8 cellular contexts compared by ENCODE assay signal in the genomic region with DNA sequence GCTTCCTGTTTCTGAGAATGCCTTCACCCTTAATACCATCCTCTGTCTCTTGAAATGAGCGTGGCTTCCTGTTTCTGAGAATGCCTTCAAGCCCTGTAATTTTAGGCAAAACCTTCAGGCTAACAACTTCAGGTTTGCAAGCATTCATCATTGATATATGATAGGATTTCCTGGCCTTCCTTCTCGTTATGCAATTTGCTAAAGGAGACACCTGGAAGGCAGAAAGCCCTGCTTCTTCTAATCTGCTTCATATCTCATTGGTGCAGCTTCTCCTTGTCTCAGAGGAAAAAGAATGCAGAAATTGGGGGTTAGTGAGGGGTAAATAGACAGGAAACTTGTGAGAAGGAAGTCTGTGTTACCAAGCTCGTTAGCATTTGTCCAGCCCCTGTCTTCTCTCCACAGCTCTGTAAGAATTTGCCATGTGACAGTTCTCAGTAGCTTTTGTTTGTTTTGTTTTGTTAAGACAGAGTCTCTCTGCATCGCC. TPM values are rescaled to one million over a fixed set of nuclear protein-coding genes. Genes with fewer than 3 reads are reported as not detected.
DNase-seq lines count a peak whose midpoint lies in the region; ATAC-seq and TF ChIP-seq lines count a peak whose summit lies in the region.

No MANE protein-coding gene starts in this region.

- H3K4me1 Mint-ChIP-seq in effector memory CD8-positive, alpha-beta T cell (ENCODE audit: low read depth in 2 of 2): peaks cover 66 to 72% of the 10 kb centered on the region in 2 donors

- peak; percentile 73 for DNase-seq in NOMO-1 treated with DMSO at 0.1 percent for 48 hours (lab: John Stamatoyannopoulos, UW; ENCODE audit: unreplicated experiment)
- DNase-seq in effector memory CD8-positive, alpha-beta T cell: peak in 1 of 3 experiments; percentile 36
- no peak for DNase-seq in sigmoid colon
- no peak for DNase-seq in SW480 (ENCODE audit: low spot score)
- no peak for DNase-seq in posterior vena cava (ENCODE audit: low spot score)
- no peak for DNase-seq in activated CD4-positive, alpha-beta T cell treated with anti-CD3 and anti-CD28 coated beads, Interleukin-2, amount 50 U/mL, for 1 hour

- H3K4me1 ChIP-seq in sigmoid colon: peaks cover under 1 to 100% (median 91%) of the 10 kb centered on the region in 4 donors

- intact Hi-C loops in sigmoid colon (cut with DNase I) (no loop called here), posterior vena cava (cut with DNase I) (no loop called here)

- H3K27ac Mint-ChIP-seq in effector memory CD8-positive, alpha-beta T cell: peak overlapping the region; percentile 96 to 99

- no peaks in the 10 kb centered on the region for H3K36me3 ChIP-seq in sigmoid colon

- WGBS in sigmoid colon, 2 donors: 26 to 59% methylated on average over 4 of the region's 4 CpGs

- H3K27me3 ChIP-seq in sigmoid colon: no peaks in the 10 kb centered on the region

- no peak overlapping the region for H3K4me3 ChIP-seq in sigmoid colon

- TF ChIP-seq POLR2A in sigmoid colon (IDR thresholded peaks at IDR 0.05): no peak

- H3K36me3 Mint-ChIP-seq in effector memory CD8-positive, alpha-beta T cell (ENCODE audit: insufficient read depth): peaks cover 31% of the 10 kb centered on the region

- H3K4me3 Mint-ChIP-seq in effector memory CD8-positive, alpha-beta T cell: peak overlapping the region; percentile 80 to 96

- no peaks in the 10 kb centered on the region for H3K9me3 ChIP-seq in sigmoid colon

- no peak for TF ChIP-seq CTCF in sigmoid colon (IDR thresholded peaks at IDR 0.05)

- ATAC-seq in GM18519 (IDR thresholded peaks at IDR 0.05; ENCODE audit: low FRiP score, unreplicated experiment) (peak; percentile 72), HG02678 (IDR thresholded peaks at IDR 0.05; ENCODE audit: unreplicated experiment) (peak; percentile 72)
- ATAC-seq in effector memory CD8-positive, alpha-beta T cell (replicated peaks): peak; percentile 72

- peak overlapping the region; percentile 50 to 94 (median 94) for H3K27ac ChIP-seq in sigmoid colon

- H3K9me3 Mint-ChIP-seq in effector memory CD8-positive, alpha-beta T cell: no peaks in the 10 kb centered on the region

- H3K27me3 Mint-ChIP-seq in effector memory CD8-positive, alpha-beta T cell: no peaks in the 10 kb centered on the region

- no peak for TF ChIP-seq EP300 in sigmoid colon (IDR thresholded peaks at IDR 0.05)

RNA-seq across cellular contexts. Expression of gene ARL6IP5, which starts 7.3 kb away (rescaled TPM):
- total RNA-seq in sigmoid colon (100 to 1,000 TPM in 3 of 4 donors, 10 to 100 TPM in 1; 82.1 to 181 (median 144) TPM), posterior vena cava (100 to 1,000 TPM; 153 to 174 TPM)
- polyA plus RNA-seq in sigmoid colon: 100 to 1,000 TPM in 1 of 3 donors, 10 to 100 TPM in 2; 36.6 to 110 (median 50.2) TPM

RNA-seq across cellular contexts. Expression of gene UBA3, which starts 11.9 kb away (rescaled TPM):
- 10 to 100 TPM; 53.6 to 84.9 (median 61.6) TPM for total RNA-seq in sigmoid colon
- 10 to 100 TPM; 36.6 to 54.6 (median 38.1) TPM for polyA plus RNA-seq in sigmoid colon
- 10 to 100 TPM; 53.0 to 57.9 TPM for total RNA-seq in posterior vena cava

RNA-seq across cellular contexts. Expression of gene LMOD3, which starts 30.3 kb away (rescaled TPM):
- not detected for total RNA-seq in sigmoid colon
- polyA plus RNA-seq in sigmoid colon: under 1 TPM in 2 of 3 donors, not detected in 1; 0.01 to 0.23 TPM
- not detected for total RNA-seq in posterior vena cava

RNA-seq across cellular contexts. Expression of gene TMF1, which starts 39.9 kb away (rescaled TPM):
- total RNA-seq in sigmoid colon (10 to 100 TPM; 26.9 to 32.8 (median 30.9) TPM), posterior vena cava (10 to 100 TPM; 30.7 to 41.0 TPM)
- polyA plus RNA-seq in sigmoid colon: 10 to 100 TPM in 2 of 3 donors, 1 to 10 TPM in 1; 9.9 to 12.4 (median 11.4) TPM
